ENCODE assay signal across 23 cellular contexts in the genomic region with DNA sequence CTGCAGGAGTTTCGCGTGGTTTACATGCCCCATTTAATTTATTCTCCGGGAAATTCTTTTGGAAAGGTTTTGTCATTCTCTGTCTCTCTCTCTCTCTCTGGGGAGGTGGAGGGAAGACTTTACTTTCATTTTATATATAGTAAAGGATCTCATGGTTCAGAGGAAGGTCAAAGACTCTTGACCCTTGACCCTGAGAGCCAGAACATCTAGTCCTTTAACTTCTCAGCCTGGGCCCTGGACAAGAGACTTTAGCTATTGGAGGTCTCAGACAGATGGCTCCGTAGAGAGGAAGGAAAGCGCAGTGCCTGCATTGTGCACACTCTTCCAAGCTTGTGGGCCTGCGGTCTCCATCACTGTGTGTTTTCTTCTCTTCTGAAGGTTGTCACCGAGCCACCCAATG.
"Had no signal": no experiment of that assay in that cellular context is flagged by ENCODE, and none has a peak within 500 bp of the region (broad histone marks: within the 10 kb centered on the region; RNA-seq: fewer than 3 reads in every experiment).

No MANE protein-coding gene starts in this region.

- H3K36me3 ChIP-seq: heart right ventricle, left lung, lower lobe of right lung, pancreas, uterus had no signal

- H3K4me1 ChIP-seq: left lung, lower lobe of right lung, pancreas, psoas muscle, tibial nerve, uterus had no signal

- H3K4me3 ChIP-seq: heart right ventricle, hepatocyte, left lung, lower lobe of right lung, pancreas, psoas muscle, smooth muscle cell, tibial nerve, uterus had no signal

- DNase-seq: heart right ventricle; kidney glomerular epithelial cell; left colon; left lung; lower lobe of right lung; mammary epithelial cell; mesenchymal stem cell; naive thymus-derived CD8-positive, alpha-beta T cell; nucleus accumbens; pancreas; psoas muscle; stimulated activated CD4-positive, alpha-beta T cell treated with anti-CD3 and anti-CD28 coated beads, Interleukin-1b, Interleukin-23, amount 100 ng/mL, for 48 hours; stimulated activated CD4-positive, alpha-beta T cell treated with anti-CD3 and anti-CD28 coated beads, Interleukin-2, amount 100 ng/mL, for 48 hours; stimulated activated CD4-positive, alpha-beta T cell treated with anti-CD3 and anti-CD28 coated beads, Interleukin-4, amount 100 ng/mL, for 4 hours; stimulated activated CD8-positive, alpha-beta memory T cell treated with anti-CD3 and anti-CD28 coated beads, Interleukin-4, amount 100 ng/mL, for 48 hours; stimulated activated naive CD4-positive, alpha-beta T cell treated with Interleukin-2 at 50 U/mL for 16 hours; stimulated activated naive CD8-positive, alpha-beta T cell treated with anti-CD3 and anti-CD28 coated beads, Interleukin-15, amount 100 ng/mL, for 72 hours; substantia nigra; uterus had no signal

- H3K27ac ChIP-seq: heart right ventricle, hepatocyte, left lung, lower lobe of right lung, pancreas, psoas muscle, tibial nerve, uterus had no signal

- H3K4me2 ChIP-seq: hepatocyte, smooth muscle cell had no signal

- H3K27me3 ChIP-seq: hepatocyte, left lung, pancreas, tibial nerve, uterus had no signal

- H3K9me3 ChIP-seq: heart right ventricle, left lung, lower lobe of right lung, pancreas, psoas muscle, tibial nerve, uterus had no signal

- ATAC-seq: left colon; left lung; lower lobe of right lung; naive thymus-derived CD8-positive, alpha-beta T cell; pancreas; psoas muscle; stimulated activated naive CD8-positive, alpha-beta T cell treated with anti-CD3 and anti-CD28 coated beads, Interleukin-15, amount 100 ng/mL, for 72 hours had no signal

- FAIRE-seq: keratinocyte, pancreas had no signal

- H3K79me2 ChIP-seq: hepatocyte had no signal

- H2AFZ ChIP-seq: hepatocyte had no signal
